Comparison of ENCODE assay signal across 1 cellular context in the genomic region with DNA sequence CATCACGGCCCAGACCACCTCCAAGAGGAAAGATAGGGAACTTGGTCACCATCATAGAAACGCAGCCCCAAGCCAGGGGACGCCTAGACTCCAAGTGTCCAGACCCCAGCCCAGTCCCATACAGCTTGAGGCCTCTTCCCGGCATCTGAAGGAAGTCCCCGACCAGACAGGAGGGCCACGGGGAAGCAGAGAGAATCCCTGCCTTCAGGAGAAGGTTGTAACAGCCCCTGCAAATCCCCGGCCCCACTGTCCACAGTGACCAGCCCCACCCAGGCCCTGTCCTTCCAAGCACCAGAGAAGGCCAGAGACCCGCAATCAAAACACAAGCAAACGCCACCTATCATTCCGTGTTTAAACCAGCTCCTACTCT.
TF ChIP-seq lines count a peak whose summit lies in the region.

No MANE protein-coding gene starts in this region.

TF ChIP-seq in SK-N-SH treated with all-trans-retinoic acid at 6 μM for 48 hours, 23 proteins besides CTCF, POLR2A, EP300 and RAD21 (continued from another document):
- no peak for TF ChIP-seq PATZ1 (CRISPR knock-in tag; IDR thresholded peaks at IDR 0.05; ENCODE audit: borderline replicate concordance)
- TF ChIP-seq TOX (CRISPR knock-in tag; IDR thresholded peaks at IDR 0.05; ENCODE audit: borderline replicate concordance), result no peak
